12 cellular contexts compared by ENCODE assay signal in the genomic region with DNA sequence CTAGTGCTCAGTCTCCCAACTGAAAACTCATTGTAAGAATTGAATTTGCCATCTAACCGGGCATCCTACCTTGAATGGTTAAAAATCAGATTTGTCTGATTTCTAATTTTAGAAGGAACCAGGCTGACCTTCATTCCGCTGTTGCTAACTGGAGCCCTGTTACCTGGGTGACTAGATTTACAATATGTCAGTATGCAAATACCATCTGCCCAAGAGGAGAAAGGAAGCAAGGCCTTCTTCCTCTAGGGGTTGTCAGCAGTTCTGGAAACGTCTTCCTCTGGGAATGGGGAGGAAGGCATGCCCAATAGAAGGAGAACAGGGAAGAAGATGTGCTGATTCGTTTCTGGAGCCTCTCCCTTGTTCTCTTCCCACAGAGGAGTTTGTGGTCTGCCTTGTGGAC.
DNase-seq lines count a peak whose midpoint lies in the region; ATAC-seq and TF ChIP-seq lines count a peak whose summit lies in the region.
"Had no signal": no experiment of that assay in that cellular context is flagged by ENCODE, and none has a peak within 500 bp of the region (broad histone marks: within the 10 kb centered on the region; RNA-seq: fewer than 3 reads in every experiment).

No MANE protein-coding gene starts in this region.

- WGBS in gastroesophageal sphincter (ENCODE audit: low coverage in 1 of 2), 2 donors, result 13 to 28% methylated on average over 4 of the region's 4 CpGs

- H3K4me3 ChIP-seq in gastroesophageal sphincter, result no peak overlapping the region
- H3K4me3 ChIP-seq: lung, skin epidermis had no signal

- no peaks in the 10 kb centered on the region for H3K9me3 ChIP-seq in gastroesophageal sphincter

- no peaks in the 10 kb centered on the region for H3K9me3 Mint-ChIP-seq in stimulated activated effector memory CD8-positive, alpha-beta T cell treated with anti-CD3 and anti-CD28 coated beads, Interleukin-12 subunit alpha, Interleukin-12 subunit beta, amount 100 ng/mL, for 72 hours

- no peak overlapping the region for H3K4me3 Mint-ChIP-seq in stimulated activated effector memory CD8-positive, alpha-beta T cell treated with anti-CD3 and anti-CD28 coated beads, Interleukin-12 subunit alpha, Interleukin-12 subunit beta, amount 100 ng/mL, for 72 hours

- DNase-seq in NCI-H510A treated with DMSO at 0.1 percent for 48 hours (lab: John Stamatoyannopoulos, UW) (peak; percentile 27), NCI-H510A (lab: John Stamatoyannopoulos, UW) (no peak), NCI-H2171 treated with DMSO at 0.1 percent for 48 hours (lab: John Stamatoyannopoulos, UW) (peak; percentile 68), NCI-H345 treated with DMSO at 0.1 percent for 48 hours (lab: John Stamatoyannopoulos, UW; ENCODE audit: unreplicated experiment) (no peak)
- DNase-seq in stimulated activated effector memory CD8-positive, alpha-beta T cell treated with anti-CD3 and anti-CD28 coated beads, Interleukin-12 subunit alpha, Interleukin-12 subunit beta, amount 100 ng/mL, for 72 hours (ENCODE audit: low spot score in 2 of 2), result no peak
- DNase-seq: activated CD8-positive, alpha-beta memory T cell treated with anti-CD3 and anti-CD28 coated beads for 24 hours; GF-D8 had no signal

- peak overlapping the region; percentile 65 for H3K27ac Mint-ChIP-seq in stimulated activated effector memory CD8-positive, alpha-beta T cell treated with anti-CD3 and anti-CD28 coated beads, Interleukin-12 subunit alpha, Interleukin-12 subunit beta, amount 100 ng/mL, for 72 hours

- TF ChIP-seq POLR2A in gastroesophageal sphincter (IDR thresholded peaks at IDR 0.05), result no peak

- peak overlapping the region; percentile 44 to 70 (median 64) for H3K27ac ChIP-seq in gastroesophageal sphincter
- H3K27ac ChIP-seq: skin epidermis had no signal

- peaks cover 9 to 33% (median 11%) of the 10 kb centered on the region in 3 donors for H3K4me1 ChIP-seq in gastroesophageal sphincter

- peaks cover 5% of the 10 kb centered on the region for H3K36me3 Mint-ChIP-seq in stimulated activated effector memory CD8-positive, alpha-beta T cell treated with anti-CD3 and anti-CD28 coated beads, Interleukin-12 subunit alpha, Interleukin-12 subunit beta, amount 100 ng/mL, for 72 hours

- H3K4me1 Mint-ChIP-seq in stimulated activated effector memory CD8-positive, alpha-beta T cell treated with anti-CD3 and anti-CD28 coated beads, Interleukin-12 subunit alpha, Interleukin-12 subunit beta, amount 100 ng/mL, for 72 hours, result peaks cover 42% of the 10 kb centered on the region

- TF ChIP-seq EP300 in gastroesophageal sphincter (IDR thresholded peaks at IDR 0.05), result no peak

- H3K36me3 ChIP-seq in gastroesophageal sphincter, result no peaks in the 10 kb centered on the region

- ATAC-seq in gastroesophageal sphincter (no peak), GM21367 (IDR thresholded peaks at IDR 0.05; ENCODE audit: unreplicated experiment) (no peak), HG03039 (IDR thresholded peaks at IDR 0.05; ENCODE audit: unreplicated experiment) (no peak)
- ATAC-seq in stimulated activated effector memory CD8-positive, alpha-beta T cell treated with anti-CD3 and anti-CD28 coated beads, Interleukin-12 subunit alpha, Interleukin-12 subunit beta, amount 100 ng/mL, for 72 hours, result no peak

- H3K27me3 ChIP-seq in gastroesophageal sphincter, result no peaks in the 10 kb centered on the region

- TF ChIP-seq CTCF in gastroesophageal sphincter (IDR thresholded peaks at IDR 0.05), result no peak

Comparison
In these comparisons a context has a peak if more than half of its experiments do, and no peak if none do; other contexts are left out.
1. DNase-seq: peak in NCI-H510A treated with DMSO at 0.1 percent for 48 hours (single experiment) and NCI-H2171 treated with DMSO at 0.1 percent for 48 hours (single experiment); none in NCI-H510A (single experiment), stimulated activated effector memory CD8-positive, alpha-beta T cell treated with anti-CD3 and anti-CD28 coated beads, Interleukin-12 subunit alpha, Interleukin-12 subunit beta, amount 100 ng/mL, for 72 hours (0 of 2) and NCI-H345 treated with DMSO at 0.1 percent for 48 hours (single experiment).